27 cellular contexts compared by ENCODE assay signal in genomic region chr10:122749886-122750285, GRCh38. TPM values are rescaled to one million over a fixed set of nuclear protein-coding genes. Genes with fewer than 3 reads are reported as not detected.
DNase-seq lines count a peak whose midpoint lies in the region; ATAC-seq and TF ChIP-seq lines count a peak whose summit lies in the region.
"Had no signal": no experiment of that assay in that cellular context is flagged by ENCODE, and none has a peak within 500 bp of the region (broad histone marks: within the 10 kb centered on the region; RNA-seq: fewer than 3 reads in every experiment).

No MANE protein-coding gene starts in this region.

- H3K36me3 ChIP-seq in neuronal stem cell (replicated peaks in 1 of 2; ENCODE audit: control insufficient read depth in 2 of 2, insufficient read depth in 2 of 2, low read length in 2 of 2), result no peaks in the 10 kb centered on the region
- H3K36me3 ChIP-seq: BE2C, BLaER1 had no signal

- DNase-seq in natural killer cell treated with Interleukin-12 subunit alpha and Interleukin-12 subunit beta and Interleukin-15 and Interleukin-18, amount 100 ng/mL, for 72 hours (ENCODE audit: low spot score), result no peak
- DNase-seq in natural killer cell (no peak), neuronal stem cell (ENCODE audit: low spot score) (no peak), left colon (no peak), hepatic stellate cell (ENCODE audit: low spot score) (no peak)
- DNase-seq: 8988T; ACHN; BE2C; C1 segment of cervical spinal cord; CD4-positive, alpha-beta memory T cell; CD4-positive, CD25-positive, alpha-beta regulatory T cell; CD8-positive, alpha-beta memory T cell; COR-L47; DMS 273 treated with DMSO at 0.1 percent for 48 hours; DMS153; DMS53; DMS79; DND-41; EL; GDM1 had no signal

- peak overlapping the region; percentile 64 for H3K14ac ChIP-seq in neuronal stem cell (ENCODE audit: low read length)

- H3K9ac ChIP-seq in neuronal stem cell (ENCODE audit: low read depth, low read length, poor library complexity), result peak overlapping the region; percentile 9
- H3K9ac ChIP-seq: BLaER1 had no signal

- H3K4ac ChIP-seq in neuronal stem cell (ENCODE audit: low read length), result no peak overlapping the region

- H2BK5ac ChIP-seq in neuronal stem cell (ENCODE audit: low read length), result no peak overlapping the region

- no peak overlapping the region for H4K91ac ChIP-seq in neuronal stem cell (ENCODE audit: low read depth, low read length, poor library complexity)

- no CpG with 5 or more reads among the region's 13 CpGs for WGBS in neuronal stem cell (ENCODE audit: extremely low coverage in 2 of 2, insufficient read length in 2 of 2, insufficient replicate concordance in 1 of 2), 2 donors

- no peaks in the 10 kb centered on the region for H3K9me3 ChIP-seq in neuronal stem cell (replicated peaks in 1 of 2; ENCODE audit: control insufficient read depth in 2 of 2, insufficient read depth in 1 of 2, low read depth in 1 of 2, low read length in 2 of 2)
- H3K9me3 ChIP-seq: BE2C, BLaER1 had no signal

- no peak overlapping the region for H3K23ac ChIP-seq in neuronal stem cell (ENCODE audit: low read depth, low read length, poor library complexity)

- H2BK15ac ChIP-seq in neuronal stem cell (ENCODE audit: low read length), result no peak overlapping the region

- no peaks in the 10 kb centered on the region for H3K27me3 ChIP-seq in neuronal stem cell (ENCODE audit: control insufficient read depth in 3 of 3, insufficient read depth in 3 of 3, low read depth in 1 of 3, low read length in 3 of 3)
- H3K27me3 ChIP-seq: BLaER1 had no signal

- ATAC-seq in natural killer cell treated with Interleukin-12 subunit alpha and Interleukin-12 subunit beta and Interleukin-15 and Interleukin-18, amount 100 ng/mL, for 72 hours, result peak; percentile 22 to 29
- ATAC-seq in natural killer cell, result no peak
- ATAC-seq in left colon, result no peak
- ATAC-seq: GM12878 had no signal

- no peak for TF ChIP-seq CTCF in natural killer cell (IDR thresholded peaks at IDR 0.05)

- no peaks in the 10 kb centered on the region for H3K4me1 Mint-ChIP-seq in natural killer cell treated with Interleukin-12 subunit alpha and Interleukin-12 subunit beta and Interleukin-15 and Interleukin-18, amount 100 ng/mL, for 72 hours (ENCODE audit: low read depth in 2 of 2)
- H3K4me1 Mint-ChIP-seq in natural killer cell, result no peaks in the 10 kb centered on the region
- H3K4me1 Mint-ChIP-seq: CD14-positive monocyte; CD4-positive, alpha-beta memory T cell; CD4-positive, CD25-positive, alpha-beta regulatory T cell; CD8-positive, alpha-beta memory T cell had no signal

- no peak overlapping the region for H3K4me2 ChIP-seq in neuronal stem cell (ENCODE audit: insufficient read depth, low read length, poor library complexity, severe bottlenecking)
- H3K4me2 ChIP-seq: BLaER1 had no signal

- no peak overlapping the region for H2AK5ac ChIP-seq in neuronal stem cell (ENCODE audit: low read depth, low read length)

- no peak overlapping the region for H2BK12ac ChIP-seq in neuronal stem cell (ENCODE audit: low read length)

- no peaks in the 10 kb centered on the region for H3K9me3 Mint-ChIP-seq in natural killer cell treated with Interleukin-12 subunit alpha and Interleukin-12 subunit beta and Interleukin-15 and Interleukin-18, amount 100 ng/mL, for 72 hours
- H3K9me3 Mint-ChIP-seq in natural killer cell, result no peaks in the 10 kb centered on the region
- H3K9me3 Mint-ChIP-seq: CD4-positive, CD25-positive, alpha-beta regulatory T cell; CD8-positive, alpha-beta memory T cell had no signal

- H3K27ac ChIP-seq in neuronal stem cell (replicated peaks; ENCODE audit: low read length), result no peak overlapping the region
- H3K27ac ChIP-seq: BLaER1 had no signal

- H2BK120ac ChIP-seq in neuronal stem cell (ENCODE audit: low read depth, low read length), result peak overlapping the region; percentile 52

- no peak overlapping the region for H2AFZ ChIP-seq in neuronal stem cell (ENCODE audit: low read length)

- no peak overlapping the region for H3K27ac Mint-ChIP-seq in natural killer cell treated with Interleukin-12 subunit alpha and Interleukin-12 subunit beta and Interleukin-15 and Interleukin-18, amount 100 ng/mL, for 72 hours
- H3K27ac Mint-ChIP-seq in natural killer cell, result no peak overlapping the region
- H3K27ac Mint-ChIP-seq: CD14-positive monocyte; CD4-positive, alpha-beta memory T cell; CD4-positive, CD25-positive, alpha-beta regulatory T cell; CD8-positive, alpha-beta memory T cell had no signal

- H3K27me3 Mint-ChIP-seq in natural killer cell treated with Interleukin-12 subunit alpha and Interleukin-12 subunit beta and Interleukin-15 and Interleukin-18, amount 100 ng/mL, for 72 hours, result peaks cover 5 to 7% of the 10 kb centered on the region in 2 donors
- peaks cover 4 to 11% of the 10 kb centered on the region in 2 donors for H3K27me3 Mint-ChIP-seq in natural killer cell (ENCODE audit: low read depth in 2 of 2)

- H4K8ac ChIP-seq in neuronal stem cell (ENCODE audit: low read depth, low read length), result no peak overlapping the region

- no peaks in the 10 kb centered on the region for H3K4me1 ChIP-seq in neuronal stem cell (ENCODE audit: control insufficient read depth in 2 of 2, insufficient read depth in 1 of 2, low read depth in 1 of 2, low read length in 2 of 2)
- H3K4me1 ChIP-seq: BE2C, BLaER1 had no signal

- H3K4me3 Mint-ChIP-seq in natural killer cell treated with Interleukin-12 subunit alpha and Interleukin-12 subunit beta and Interleukin-15 and Interleukin-18, amount 100 ng/mL, for 72 hours, result no peak overlapping the region
- H3K4me3 Mint-ChIP-seq in natural killer cell, result no peak overlapping the region
- H3K4me3 Mint-ChIP-seq: CD14-positive monocyte; CD4-positive, alpha-beta memory T cell; CD4-positive, CD25-positive, alpha-beta regulatory T cell; CD8-positive, alpha-beta memory T cell had no signal

- H3K18ac ChIP-seq in neuronal stem cell (ENCODE audit: low read length), result peak overlapping the region; percentile 54

- H3K79me1 ChIP-seq in neuronal stem cell (ENCODE audit: low read depth, low read length), result no peaks in the 10 kb centered on the region

- peak overlapping the region in 1 of 2 donors; percentile 25 for H3K4me3 ChIP-seq in neuronal stem cell (ENCODE audit: low read length in 2 of 2)
- H3K4me3 ChIP-seq: BLaER1, GM12878 had no signal

- H3K36me3 Mint-ChIP-seq in natural killer cell treated with Interleukin-12 subunit alpha and Interleukin-12 subunit beta and Interleukin-15 and Interleukin-18, amount 100 ng/mL, for 72 hours, result no peaks in the 10 kb centered on the region
- H3K36me3 Mint-ChIP-seq in natural killer cell, result no peaks in the 10 kb centered on the region
- H3K36me3 Mint-ChIP-seq: CD14-positive monocyte; CD4-positive, alpha-beta memory T cell; CD4-positive, CD25-positive, alpha-beta regulatory T cell; CD8-positive, alpha-beta memory T cell had no signal

- intact Hi-C loops in natural killer cell (cut with micrococcal nuclease), result no loop called here
- intact Hi-C loops in left colon (cut with DNase I, micrococcal nuclease), result no loop called here

RNA-seq across cellular contexts. Expression of gene C10orf120, which starts 50.2 kb away (rescaled TPM):
- not detected for total RNA-seq in natural killer cell treated with Interleukin-12 subunit alpha and Interleukin-12 subunit beta and Interleukin-15 and Interleukin-18, amount 100 ng/mL, for 72 hours
- total RNA-seq in natural killer cell, result not detected
- polyA plus RNA-seq in neuronal stem cell (2013, experiment 1 of 2), result not detected
- not detected for polyA plus RNA-seq in neuronal stem cell (2013, experiment 2 of 2)
- not detected for total RNA-seq in left colon
- total RNA-seq: A673; CD4-positive, alpha-beta memory T cell; CD4-positive, CD25-positive, alpha-beta regulatory T cell; CD8-positive, alpha-beta memory T cell; Daoy; G401; GM12878 had no signal
- polyA plus RNA-seq: AG04450; CD14-positive monocyte; CD4-positive, alpha-beta memory T cell; CD4-positive, CD25-positive, alpha-beta regulatory T cell; CD8-positive, alpha-beta memory T cell; GM12878 had no signal

Comparison
In these comparisons a context has a peak if more than half of its experiments do, and no peak if none do; other contexts are left out.
1. ATAC-seq: peak in natural killer cell treated with Interleukin-12 subunit alpha and Interleukin-12 subunit beta and Interleukin-15 and Interleukin-18, amount 100 ng/mL, for 72 hours (2 of 2); none in natural killer cell (0 of 3) and left colon (single experiment).